ENCODE assay signal across 15 cellular contexts in the genomic region with DNA sequence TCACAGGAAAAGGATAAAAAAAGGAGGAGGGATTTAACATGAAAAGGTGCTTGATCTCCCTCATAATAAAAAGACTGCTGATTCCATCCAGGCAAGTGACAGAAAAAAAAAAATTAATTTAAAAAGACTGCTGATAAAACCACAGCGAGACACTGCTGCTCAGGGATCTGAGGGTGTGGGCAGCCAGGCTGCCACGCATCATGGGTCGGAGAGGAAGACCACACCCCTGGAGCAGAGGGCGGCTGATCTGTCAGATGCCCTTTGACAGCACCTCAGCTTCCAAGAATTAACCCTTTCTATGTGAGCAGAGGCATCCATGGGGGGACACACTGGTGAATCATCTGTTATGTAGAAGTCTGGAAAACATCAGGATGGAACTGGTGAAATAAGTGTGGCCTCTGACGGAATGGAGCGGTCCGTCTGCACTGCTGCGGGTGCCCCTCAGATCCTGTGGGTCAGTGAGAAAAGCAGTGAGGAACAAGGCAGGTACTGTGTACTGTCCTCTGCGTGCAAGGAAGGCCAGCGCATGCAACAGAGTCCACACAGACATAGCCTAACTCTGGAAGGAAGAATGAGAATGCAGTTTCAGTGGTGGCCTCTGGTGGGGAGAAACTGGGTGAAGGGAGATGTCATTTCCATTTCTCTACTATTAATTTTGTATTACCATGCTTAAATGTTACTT.
"Had no signal": no experiment of that assay in that cellular context is flagged by ENCODE, and none has a peak within 500 bp of the region (broad histone marks: within the 10 kb centered on the region; RNA-seq: fewer than 3 reads in every experiment).

No MANE protein-coding gene starts in this region.

- DNase-seq: activated B cell treated with CpG ODN at 0.5 μM for 24 hours; activated CD4-positive, alpha-beta T cell treated with anti-CD3 and anti-CD28 coated beads, Interleukin-2, amount 10 ng/mL, durations not matched to agents 24 days and 14 days; activated CD8-positive, alpha-beta memory T cell treated with anti-CD3 and anti-CD28 coated beads for 24 hours; activated T-cell treated with anti-CD3 and anti-CD28 coated beads for 4 hours; foreskin melanocyte; heart left ventricle; left lung; pancreas; small intestine; thyroid gland; uterus had no signal

- H3K4me1 ChIP-seq: heart left ventricle, left lung, pancreas, right atrium auricular region, thyroid gland, uterus had no signal

- H3K4me1 Mint-ChIP-seq: activated B cell treated with CpG ODN at 0.5 μM for 24 hours; activated CD4-positive, alpha-beta T cell treated with anti-CD3 and anti-CD28 coated beads, Interleukin-2, amount 10 ng/mL, durations not matched to agents 24 days and 14 days had no signal

- H3K4me3 Mint-ChIP-seq: activated B cell treated with CpG ODN at 0.5 μM for 24 hours; activated CD4-positive, alpha-beta T cell treated with anti-CD3 and anti-CD28 coated beads, Interleukin-2, amount 10 ng/mL, durations not matched to agents 24 days and 14 days; activated naive CD8-positive, alpha-beta T cell; memory B cell had no signal

- H3K9me3 ChIP-seq: pancreas, right atrium auricular region, thyroid gland, uterus had no signal

- H3K27me3 ChIP-seq: heart left ventricle, pancreas, right atrium auricular region, thyroid gland, uterus had no signal

- H3K27ac ChIP-seq: heart left ventricle, left lung, pancreas, right atrium auricular region, thyroid gland, uterus had no signal

- H3K36me3 ChIP-seq: heart left ventricle, left lung, pancreas, right atrium auricular region, thyroid gland, uterus had no signal

- H3K27ac Mint-ChIP-seq: activated B cell treated with CpG ODN at 0.5 μM for 24 hours; activated CD4-positive, alpha-beta T cell treated with anti-CD3 and anti-CD28 coated beads, Interleukin-2, amount 10 ng/mL, durations not matched to agents 24 days and 14 days; activated naive CD8-positive, alpha-beta T cell; activated T-helper 2 cell treated with anti-CD3 and anti-CD28 coated beads, Interferon-gamma antibody, Interleukin-2, Interleukin-4, amounts not matched to agents 10 μg/mL and 5 μg/mL and 100 μg/mL, durations not matched to agents 14 hours and 24 hours and 36 hours; memory B cell had no signal

- H3K4me3 ChIP-seq: heart left ventricle, left lung, pancreas, right atrium auricular region, thyroid gland, uterus had no signal
